In the genomic region with DNA sequence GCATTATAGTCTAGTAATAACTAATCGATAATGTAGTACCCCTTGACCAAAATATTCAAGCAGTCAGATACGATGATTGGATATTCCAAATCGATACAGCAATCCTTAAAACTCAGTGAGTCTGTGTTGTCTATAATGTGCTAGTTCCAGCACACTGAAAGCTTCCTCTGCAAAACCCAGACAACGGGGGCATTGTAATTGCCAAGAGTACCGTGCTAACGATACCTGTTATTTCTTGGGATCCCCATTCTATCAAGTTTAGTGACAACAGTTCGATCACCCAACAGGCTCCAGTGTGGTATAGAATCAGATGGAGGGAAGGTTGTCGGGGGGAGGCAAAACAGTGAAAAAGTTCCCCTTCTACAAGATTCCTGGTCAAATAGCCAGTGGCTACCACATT, we compare ENCODE assay signal across 8 cellular contexts. TPM values are rescaled to one million over a fixed set of nuclear protein-coding genes. Genes with fewer than 3 reads are reported as not detected.
A peak's percentile ranks its signal among the peaks of the same experiment; 100 is the strongest.
DNase-seq lines count a peak whose midpoint lies in the region; ATAC-seq, FAIRE-seq and TF ChIP-seq lines count a peak whose summit lies in the region.

No MANE protein-coding gene starts in this region.

- peaks cover 19% of the 10 kb centered on the region for H3K4me1 Mint-ChIP-seq in activated CD4-positive, alpha-beta T cell treated with anti-CD3 and anti-CD28 coated beads for 36 hours
- H3K4me1 Mint-ChIP-seq in activated naive CD8-positive, alpha-beta T cell treated with anti-CD3 and anti-CD28 coated beads, Interleukin-2, amount 50 U/mL, for 24 hours = peaks cover 14% of the 10 kb centered on the region

- no peak for TF ChIP-seq CTCF in HepG2 (CRISPR knock-in tag; IDR thresholded peaks at IDR 0.05)
- no peak for TF ChIP-seq CTCF in testis (IDR thresholded peaks at IDR 0.05)

- H3K9ac ChIP-seq in HepG2 (ENCODE audit: insufficient read depth, low read depth, low read length) = peak overlapping the region; percentile 74

- no peaks in the 10 kb centered on the region for H3K36me3 Mint-ChIP-seq in activated CD4-positive, alpha-beta T cell treated with anti-CD3 and anti-CD28 coated beads for 36 hours (ENCODE audit: low read depth)
- no peaks in the 10 kb centered on the region for H3K36me3 Mint-ChIP-seq in activated naive CD8-positive, alpha-beta T cell treated with anti-CD3 and anti-CD28 coated beads, Interleukin-2, amount 50 U/mL, for 24 hours (ENCODE audit: low read depth)

- peak overlapping the region; percentile 78 for H3K4me2 ChIP-seq in HepG2 (ENCODE audit: low read depth, low read length)

- H3K79me2 ChIP-seq in HepG2 (ENCODE audit: insufficient read depth, low read length) = no peaks in the 10 kb centered on the region

- H3K9me3 Mint-ChIP-seq in activated CD4-positive, alpha-beta T cell treated with anti-CD3 and anti-CD28 coated beads for 36 hours (ENCODE audit: low read depth) = no peaks in the 10 kb centered on the region
- no peaks in the 10 kb centered on the region for H3K9me3 Mint-ChIP-seq in activated naive CD8-positive, alpha-beta T cell treated with anti-CD3 and anti-CD28 coated beads, Interleukin-2, amount 50 U/mL, for 24 hours

- H3K4me3 Mint-ChIP-seq in activated CD4-positive, alpha-beta T cell treated with anti-CD3 and anti-CD28 coated beads for 36 hours = peak overlapping the region; percentile 81
- H3K4me3 Mint-ChIP-seq in activated naive CD8-positive, alpha-beta T cell treated with anti-CD3 and anti-CD28 coated beads, Interleukin-2, amount 50 U/mL, for 24 hours = peak overlapping the region; percentile 83

- peaks cover 0 to 5% of the 10 kb centered on the region in 2 experiments; a peak in 1 of 5 replicates for H3K27me3 ChIP-seq in HepG2 (ENCODE audit: control insufficient read depth in 1 of 2, insufficient read depth in 2 of 2, low read length in 2 of 2)
- H3K27me3 ChIP-seq in testis = no peaks in the 10 kb centered on the region

- CTCF ChIA-PET in activated CD4-positive, alpha-beta T cell treated with anti-CD3 and anti-CD28 coated beads for 36 hours (lab: Charles Lee) = interaction anchor here (0.8 to 1.9 kb wide), 4 partner anchors 11 to 294 kb away, joined by 3 to 7 read pairs (median 6); no protein-coding TSS in a partner anchor
- CTCF ChIA-PET in HepG2 (lab: Yijun Ruan, JAX; ENCODE audit: low intra/inter-chr PET ratio, low total read pairs) = interaction anchor here (1.9 kb wide), 1 partner anchor 460 kb away, joined by 9 read pairs; no protein-coding TSS in a partner anchor

- no peak for FAIRE-seq in HepG2 (lab: Jason Lieb, UNC)

- ATAC-seq in activated CD4-positive, alpha-beta T cell treated with anti-CD3 and anti-CD28 coated beads for 36 hours = no peak
- ATAC-seq in activated naive CD8-positive, alpha-beta T cell treated with anti-CD3 and anti-CD28 coated beads, Interleukin-2, amount 50 U/mL, for 24 hours = no peak
- no peak for ATAC-seq in HepG2

- H3K9me3 ChIP-seq in HepG2 (ENCODE audit: low read length) = no peaks in the 10 kb centered on the region
- no peaks in the 10 kb centered on the region for H3K9me3 ChIP-seq in testis

- no peak for DNase-seq in activated CD4-positive, alpha-beta T cell treated with anti-CD3 and anti-CD28 coated beads for 36 hours
- no peak for DNase-seq in activated CD4-positive, alpha-beta T cell treated with anti-CD3 and anti-CD28 coated beads, Interleukin-2, amount 50 U/mL, for 4 hours
- no peak for DNase-seq in activated naive CD8-positive, alpha-beta T cell treated with anti-CD3 and anti-CD28 coated beads, Interleukin-2, amount 50 U/mL, for 24 hours
- DNase-seq in HepG2 (ENCODE audit: low spot score) (no peak), testis (no peak), retina (no peak), mesenteric fat pad (ENCODE audit: low spot score) (no peak)
- no peak for DNase-seq in activated effector memory CD4-positive, alpha-beta T cell treated with Interleukin-2 at 50 U/mL for 16 hours

- H3K4me3 ChIP-seq in HepG2 (replicated peaks in 1 of 3; ENCODE audit: insufficient read depth in 1 of 3, low read depth in 2 of 3, low read length in 3 of 3) (peak overlapping the region; percentile 74 to 82 (median 79)), testis (peak overlapping the region; percentile 77 to 82)

- H3K27ac ChIP-seq in HepG2 (ENCODE audit: extremely low read length, insufficient read depth, low read length) = no peak overlapping the region
- peak overlapping the region; percentile 94 to 100 for H3K27ac ChIP-seq in testis

- H3K4me1 ChIP-seq in HepG2 (ENCODE audit: insufficient read depth, low read length) = peaks cover 24% of the 10 kb centered on the region
- H3K4me1 ChIP-seq in testis = peaks cover 17% of the 10 kb centered on the region

- peak overlapping the region; percentile 17 for H2AFZ ChIP-seq in HepG2 (ENCODE audit: low read length)

- no peaks in the 10 kb centered on the region for H3K36me3 ChIP-seq in HepG2 (replicated peaks in 1 of 2; ENCODE audit: control insufficient read depth in 1 of 2, insufficient read depth in 2 of 2, low read length in 2 of 2)
- no peaks in the 10 kb centered on the region for H3K36me3 ChIP-seq in testis (ENCODE audit: low read depth, missing control alignments)

- TF ChIP-seq POLR2A in HepG2 (IDR thresholded peaks at IDR 0.05; ENCODE audit: insufficient read depth in 1 of 2, low read depth in 2 of 2, low read length in 2 of 2) = no peak
- no peak for TF ChIP-seq POLR2A in testis (IDR thresholded peaks at IDR 0.05)

- BruUV-seq in HepG2 (replicated peaks; lab: Mats Ljungman, UMichigan) = TSS peak; percentile 59

- no peak for TF ChIP-seq RAD21 in HepG2 (CRISPR knock-in tag; IDR thresholded peaks at IDR 0.05)

- H3K27ac Mint-ChIP-seq in activated CD4-positive, alpha-beta T cell treated with anti-CD3 and anti-CD28 coated beads for 36 hours = peak overlapping the region; percentile 99
- peak overlapping the region; percentile 96 for H3K27ac Mint-ChIP-seq in activated naive CD8-positive, alpha-beta T cell treated with anti-CD3 and anti-CD28 coated beads, Interleukin-2, amount 50 U/mL, for 24 hours

- POLR2A ChIA-PET in activated CD4-positive, alpha-beta T cell treated with anti-CD3 and anti-CD28 coated beads for 36 hours (lab: Charles Lee) = no interaction called here
- POLR2A ChIA-PET in HepG2 (lab: Yijun Ruan, JAX) = no interaction called here

- intact Hi-C loops in activated CD4-positive, alpha-beta T cell treated with anti-CD3 and anti-CD28 coated beads for 36 hours (cut with DNase I, micrococcal nuclease) = loop anchor here (1.0 to 5.0 kb wide), 8 partner anchors 70 to 1347 kb away; partner anchors contain the start of genes MAP3K8 (in 1 of the 2) and MTPAP (in 1 of the 2)
- intact Hi-C loops in HepG2 (cut with micrococcal nuclease; ENCODE audit: unreplicated experiment) = loop anchor here (1.0 kb wide), 1 partner anchor 11 kb away; no protein-coding TSS in a partner anchor
- intact Hi-C loops in testis (cut with DNase I; ENCODE audit: low total_unique reads) = loop anchor here (10.0 kb wide), 1 partner anchor 246 kb away; no protein-coding TSS in a partner anchor

- no peaks in the 10 kb centered on the region for H3K27me3 Mint-ChIP-seq in activated CD4-positive, alpha-beta T cell treated with anti-CD3 and anti-CD28 coated beads for 36 hours
- H3K27me3 Mint-ChIP-seq in activated naive CD8-positive, alpha-beta T cell treated with anti-CD3 and anti-CD28 coated beads, Interleukin-2, amount 50 U/mL, for 24 hours = no peaks in the 10 kb centered on the region

- TF ChIP-seq EP300 in HepG2 (IDR thresholded peaks at IDR 0.05; ENCODE audit: low read depth in 2 of 2, low read length in 2 of 2) (no peak), HepG2 (CRISPR knock-in tag; IDR thresholded peaks at IDR 0.05; ENCODE audit: borderline replicate concordance) (no peak)

- in situ Hi-C loops in HepG2 (cut with HindIII; ENCODE audit: extremely low pct_ligation_motif_present, low pct_unique_long_range_greater_than_20kb) = no loop called here

- 78% methylated on average over 8 of the region's 8 CpGs for WGBS in HepG2 (ENCODE audit: low lambda C conversion rate)
- 59 to 65% methylated on average over 8 of the region's 8 CpGs for WGBS in testis, 2 donors

- no peaks in the 10 kb centered on the region for H4K20me1 ChIP-seq in HepG2 (ENCODE audit: insufficient read depth, low read length)

TF ChIP-seq in HepG2, 621 proteins besides CTCF, POLR2A, EP300 and RAD21 (continues in another document):
- TF ChIP-seq ZNF501 (CRISPR knock-in tag; IDR thresholded peaks at IDR 0.05) = no peak
- TF ChIP-seq RNF2 (conservative IDR thresholded peaks at IDR 0.05; ENCODE audit: low read depth) = no peak
- no peak for TF ChIP-seq MAZ (IDR thresholded peaks at IDR 0.05; ENCODE audit: borderline replicate concordance, low read depth, low read length)
- no peak for TF ChIP-seq MAZ (CRISPR knock-in tag; IDR thresholded peaks at IDR 0.05; ENCODE audit: low read depth)

RNA-seq across cellular contexts. Expression of gene ZNF438, which starts 0.9 kb away (rescaled TPM):
- total RNA-seq in activated CD4-positive, alpha-beta T cell treated with anti-CD3 and anti-CD28 coated beads for 36 hours = 1 to 10 TPM; 3.1 to 3.7 TPM
- total RNA-seq in HepG2 (2016; rRNA removed; fragmentation: Illumina TruSeq; extraction: Trizol) (0.75 and 1.2 TPM in 2 replicates), testis (10 to 100 TPM; 15.3 to 17.8 TPM), mesenteric fat pad (9.4 TPM)
- 0.18 and 0.81 TPM in 2 replicates for total RNA-seq in HepG2 (2016; cell fraction: cytosol; rRNA removed; fragmentation: Illumina TruSeq; extraction: Trizol; ENCODE audit: low read depth)
- total RNA-seq in HepG2 (2016; cell fraction: insoluble cytoplasmic fraction; rRNA removed; fragmentation: Illumina TruSeq; extraction: Trizol) = 0.89 and 1.5 TPM in 2 replicates
- total RNA-seq in HepG2 (2016; cell fraction: membrane; rRNA removed; fragmentation: Illumina TruSeq; extraction: Trizol) = 1.0 and 1.1 TPM in 2 replicates
- total RNA-seq in HepG2 (2016; cell fraction: nucleus; rRNA removed; fragmentation: Illumina TruSeq; extraction: Trizol) = 0.90 and 0.97 TPM in 2 replicates
- polyA plus RNA-seq in HepG2 (2011; rRNA removed) (0.83 and 0.98 TPM in 2 replicates), testis (ENCODE audit: insufficient read depth, low read depth, low replicate concordance) (16.2 TPM)
- 0.43 and 0.69 TPM in 2 replicates for polyA plus RNA-seq in HepG2 (2011; cell fraction: cytosol; rRNA removed)
- polyA plus RNA-seq in HepG2 (2011; cell fraction: nucleus; rRNA removed) = 0.74 and 0.93 TPM in 2 replicates
- 0.62 and 0.69 TPM in 2 replicates for polyA plus RNA-seq in HepG2 (2012)
- 0.23 and 0.25 TPM in 2 replicates for polyA plus RNA-seq in HepG2 (2016; cell fraction: cytosol; fragmentation: Illumina TruSeq; extraction: Trizol; ENCODE audit: low read depth)
- polyA plus RNA-seq in HepG2 (2016; cell fraction: insoluble cytoplasmic fraction; fragmentation: Illumina TruSeq; extraction: Trizol; ENCODE audit: low read depth) = 1.4 and 1.7 TPM in 2 replicates
- 0.62 and 0.98 TPM in 2 replicates for polyA plus RNA-seq in HepG2 (2016; cell fraction: membrane; fragmentation: Illumina TruSeq; extraction: Trizol; ENCODE audit: low read depth)
- polyA plus RNA-seq in HepG2 (2016; cell fraction: nucleus; fragmentation: Illumina TruSeq; extraction: Trizol; ENCODE audit: insufficient read depth, low read depth) = 0.78 and 1.5 TPM in 2 replicates
- polyA minus RNA-seq in HepG2 (2011; rRNA and poly(A)+ RNA removed; ENCODE audit: low replicate concordance) = 1.1 and 3.3 TPM in 2 replicates
- polyA minus RNA-seq in HepG2 (2011; cell fraction: cytosol; rRNA and poly(A)+ RNA removed) = 0.40 and 0.53 TPM in 2 replicates
- 1.7 TPM in 2 replicates for polyA minus RNA-seq in HepG2 (2011; cell fraction: nucleus; rRNA and poly(A)+ RNA removed)
